ENCODE assay signal across 25 cellular contexts in genomic region chr15:69311319-69311721, GRCh38. TPM values are rescaled to one million over a fixed set of nuclear protein-coding genes. Genes with fewer than 3 reads are reported as not detected.
DNase-seq lines count a peak whose midpoint lies in the region; ATAC-seq and TF ChIP-seq lines count a peak whose summit lies in the region.
"Had no signal": no experiment of that assay in that cellular context is flagged by ENCODE, and none has a peak within 500 bp of the region (broad histone marks: within the 10 kb centered on the region; RNA-seq: fewer than 3 reads in every experiment).

No MANE protein-coding gene starts in this region.

- no peaks in the 10 kb centered on the region for H3K27me3 ChIP-seq in neural progenitor cell
- H3K27me3 ChIP-seq: cardiac muscle cell, uterus had no signal

- peak overlapping the region; percentile 10 for H2AFZ ChIP-seq in neural progenitor cell (replicated peaks)

- H4K20me1 ChIP-seq in neural progenitor cell (ENCODE audit: low read depth) = no peaks in the 10 kb centered on the region

- H3K9me3 ChIP-seq in neural progenitor cell (ENCODE audit: low read depth) = no peaks in the 10 kb centered on the region
- H3K9me3 ChIP-seq: psoas muscle, uterus had no signal

- H3K27ac ChIP-seq in neural progenitor cell = no peak overlapping the region
- H3K27ac ChIP-seq: cardiac muscle cell, psoas muscle, SK-N-MC, uterus had no signal

- H3K27ac Mint-ChIP-seq in neural progenitor cell (peak overlapping the region; percentile 2), chondrocyte (ENCODE audit: unreplicated experiment) (no peak overlapping the region)
- H3K27ac Mint-ChIP-seq: CD8-positive, alpha-beta memory T cell had no signal

- H3K4me3 ChIP-seq in AG09309 (ENCODE audit: control insufficient read depth, low read depth, low read length) = no peak overlapping the region
- no peak overlapping the region for H3K4me3 ChIP-seq in neural progenitor cell
- H3K4me3 ChIP-seq: cardiac muscle cell, psoas muscle, SK-N-MC, uterus had no signal

- H3K4me3 Mint-ChIP-seq in neural progenitor cell = no peak overlapping the region
- H3K4me3 Mint-ChIP-seq in chondrocyte (ENCODE audit: unreplicated experiment) = no peak overlapping the region
- H3K4me3 Mint-ChIP-seq: CD8-positive, alpha-beta memory T cell had no signal

- H3K9me3 Mint-ChIP-seq in neural progenitor cell = peaks cover 3% of the 10 kb centered on the region
- peaks cover 2% of the 10 kb centered on the region for H3K9me3 Mint-ChIP-seq in chondrocyte (ENCODE audit: low read depth)

- DNase-seq in AG09309 (ENCODE audit: low read depth) (peak; percentile 20), LHCN-M2 (ENCODE audit: low read depth) (peak; percentile 43), amniotic epithelial cell (ENCODE audit: low read depth) (peak; percentile 45), neural progenitor cell (ENCODE audit: low spot score) (no peak), chondrocyte (ENCODE audit: low spot score) (no peak)
- DNase-seq in activated T-cell treated with anti-CD3 and anti-CD28 coated beads, Interleukin-2, amount 50 U/mL, for 1 hour = no peak
- no peak for DNase-seq in stimulated activated CD8-positive, alpha-beta memory T cell treated with anti-CD3 and anti-CD28 coated beads, Interleukin-4, amount 100 ng/mL, for 48 hours
- DNase-seq: activated CD4-positive, CD25-positive, alpha-beta regulatory T cell treated with anti-CD3 and anti-CD28 coated beads, Interleukin-2, amount 50 U/mL, for 72 hours; activated CD8-positive, alpha-beta memory T cell treated with anti-CD3 and anti-CD28 coated beads for 24 hours; CD8-positive, alpha-beta memory T cell; DMS79 treated with DMSO at 0.1 percent for 48 hours; erythroblast; GOT3; midbrain; NCI-H1436; NCI-H2171; NCI-H69; psoas muscle; uterus had no signal

- H3K4me1 Mint-ChIP-seq in neural progenitor cell = peaks cover 16% of the 10 kb centered on the region
- peaks cover 3% of the 10 kb centered on the region for H3K4me1 Mint-ChIP-seq in chondrocyte (ENCODE audit: low read depth)
- H3K4me1 Mint-ChIP-seq: CD8-positive, alpha-beta memory T cell had no signal

- H3K27me3 Mint-ChIP-seq in neural progenitor cell (ENCODE audit: insufficient read depth, low read depth) (peaks cover 10% of the 10 kb centered on the region), chondrocyte (ENCODE audit: low read depth) (peaks cover 2% of the 10 kb centered on the region)

- H3K36me3 Mint-ChIP-seq in neural progenitor cell (no peaks in the 10 kb centered on the region), chondrocyte (ENCODE audit: low read depth) (no peaks in the 10 kb centered on the region)

- peaks cover 4% of the 10 kb centered on the region for H3K4me1 ChIP-seq in neural progenitor cell
- H3K4me1 ChIP-seq: psoas muscle, uterus had no signal

- no peak overlapping the region for H3K9ac ChIP-seq in neural progenitor cell

- H3K4me2 ChIP-seq in neural progenitor cell = no peak overlapping the region

- no peaks in the 10 kb centered on the region for H3F3A ChIP-seq in neural progenitor cell (ENCODE audit: low read depth)

- no peaks in the 10 kb centered on the region for H3K79me2 ChIP-seq in neural progenitor cell (ENCODE audit: low read depth)

- TF ChIP-seq CTCF in AG09309 (IDR thresholded peaks at IDR 0.05; ENCODE audit: control insufficient read depth, insufficient read depth, low read depth, low read length, missing control alignments) (no peak), neural progenitor cell (IDR thresholded peaks at IDR 0.05) (no peak), chondrocyte (IDR thresholded peaks at IDR 0.05) (no peak)

- no peak for ATAC-seq in GM21723 (IDR thresholded peaks at IDR 0.05; ENCODE audit: unreplicated experiment)
- ATAC-seq: left lobe of liver, psoas muscle had no signal

- no peaks in the 10 kb centered on the region for H3K36me3 ChIP-seq in neural progenitor cell
- H3K36me3 ChIP-seq: cardiac muscle cell, uterus had no signal

RNA-seq across cellular contexts. Expression of gene PAQR5, which starts 12.6 kb away (rescaled TPM):
- 13.0 and 13.9 TPM in 2 replicates for total RNA-seq in LHCN-M2 (2014; rRNA removed)
- 8.9 TPM for polyA plus RNA-seq in LHCN-M2 (2012)
- 1.1 and 1.4 TPM in 2 replicates for total RNA-seq in neural progenitor cell (ENCODE audit: low replicate concordance)
- total RNA-seq in chondrocyte = 0.20 TPM in 1 of 3 replicates, not detected in the others
- total RNA-seq: CD8-positive, alpha-beta memory T cell; T-helper 2 cell treated with Interferon-gamma antibody and Interleukin-4, amounts not matched to agents 100 ng/mL and 5 ng/mL, for 36 hours had no signal
- polyA plus RNA-seq: CD8-positive, alpha-beta memory T cell; neural cell had no signal

Comparison
In these comparisons a context has a peak if more than half of its experiments do, and no peak if none do; other contexts are left out.
1. DNase-seq: peak in AG09309 (single experiment), LHCN-M2 (single experiment) and amniotic epithelial cell (single experiment); none in neural progenitor cell (single experiment), chondrocyte (single experiment), activated T-cell treated with anti-CD3 and anti-CD28 coated beads, Interleukin-2, amount 50 U/mL, for 1 hour (single experiment) and stimulated activated CD8-positive, alpha-beta memory T cell treated with anti-CD3 and anti-CD28 coated beads, Interleukin-4, amount 100 ng/mL, for 48 hours (single experiment).